1 cellular context compared by ENCODE assay signal in the genomic region with DNA sequence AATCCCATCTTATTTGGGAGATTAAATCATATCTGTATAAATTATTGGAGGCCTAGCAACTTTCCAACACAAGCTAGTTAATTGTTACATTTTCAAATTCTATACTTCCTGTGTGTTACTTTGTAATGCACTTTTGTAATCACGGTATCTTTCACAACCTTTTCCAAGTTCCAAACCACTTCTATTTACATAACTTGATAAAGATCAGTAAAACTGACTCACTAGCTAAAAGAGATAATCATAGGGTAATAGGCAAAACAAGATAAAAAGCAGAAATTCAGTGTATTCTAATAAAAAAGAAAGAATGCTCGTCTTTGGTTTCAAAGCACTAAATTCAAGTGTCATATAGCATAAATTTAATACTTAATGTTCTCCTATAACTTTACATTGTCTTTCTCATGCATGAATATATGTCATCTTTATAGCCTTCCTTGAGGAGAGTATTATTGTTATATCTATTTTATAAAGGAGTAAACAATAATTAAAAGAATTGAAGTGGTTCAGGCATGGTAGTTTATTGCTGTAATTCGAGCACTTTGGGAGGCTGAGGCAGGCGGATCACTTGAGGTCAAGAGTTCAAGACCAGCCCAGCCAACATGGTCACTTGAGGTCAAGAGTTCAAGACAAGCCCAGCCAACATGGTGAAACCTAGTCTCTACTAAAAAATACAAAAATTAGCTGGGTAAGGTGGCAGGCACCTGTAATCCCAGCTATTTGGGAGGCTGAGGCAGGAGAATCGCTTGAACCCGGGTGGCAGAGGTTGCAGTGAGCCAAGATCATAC.
TF ChIP-seq lines count a peak whose summit lies in the region.

No MANE protein-coding gene starts in this region.

TF ChIP-seq in SK-N-SH treated with all-trans-retinoic acid at 6 μM for 48 hours, 23 proteins besides CTCF, POLR2A, EP300 and RAD21 (continued from another document):
- TF ChIP-seq TSHZ2 (CRISPR knock-in tag; IDR thresholded peaks at IDR 0.05) = no peak
- TF ChIP-seq ZNF8 (CRISPR knock-in tag; IDR thresholded peaks at IDR 0.05) = no peak
- TF ChIP-seq CSDC2 (CRISPR knock-in tag; IDR thresholded peaks at IDR 0.05) = no peak
- no peak; the same call in 1 of the 2 replicates for TF ChIP-seq OSR1 (CRISPR knock-in tag; IDR thresholded peaks at IDR 0.05)
- TF ChIP-seq ESRRG (CRISPR knock-in tag; IDR thresholded peaks at IDR 0.05) = no peak
- TF ChIP-seq TOX (CRISPR knock-in tag; IDR thresholded peaks at IDR 0.05; ENCODE audit: borderline replicate concordance) = peak; percentile 89
